ENCODE assay signal across 16 cellular contexts in the genomic region with DNA sequence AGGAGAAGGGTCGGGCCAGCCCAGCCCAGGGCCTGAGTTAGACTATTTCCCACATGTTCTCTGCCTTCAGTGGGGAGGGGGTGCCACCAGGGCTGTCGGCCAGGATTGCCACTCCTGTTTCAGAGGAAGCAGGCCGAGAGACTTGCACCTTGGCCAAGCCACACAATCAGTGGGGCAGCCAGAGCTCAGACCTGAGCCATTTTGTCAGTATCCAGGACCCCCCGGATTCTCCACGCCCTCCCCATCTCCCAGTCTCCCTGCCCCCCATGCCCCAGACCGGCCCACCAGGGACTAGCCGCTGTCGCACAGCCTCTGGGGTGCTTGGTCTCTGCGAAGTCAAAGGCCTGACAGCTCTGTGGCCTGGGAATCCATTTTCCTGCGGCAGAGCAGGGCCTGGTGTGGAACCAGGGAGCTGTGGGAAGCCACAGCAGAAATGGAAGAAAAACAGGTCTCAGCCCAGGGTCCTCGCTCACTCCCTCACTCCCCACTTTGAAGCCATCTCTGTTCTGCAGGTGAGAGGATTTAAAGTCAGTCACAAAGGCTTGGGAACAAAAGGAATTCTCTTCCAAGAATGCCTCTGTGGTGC. TPM values are rescaled to one million over a fixed set of nuclear protein-coding genes. Genes with fewer than 3 reads are reported as not detected.
A peak's percentile ranks its signal among the peaks of the same experiment; 100 is the strongest.
DNase-seq lines count a peak whose midpoint lies in the region; ATAC-seq and TF ChIP-seq lines count a peak whose summit lies in the region.
"Had no signal": no experiment of that assay in that cellular context is flagged by ENCODE, and none has a peak within 500 bp of the region (broad histone marks: within the 10 kb centered on the region; RNA-seq: fewer than 3 reads in every experiment).

No MANE protein-coding gene starts in this region.

- no peak overlapping the region for H2BK12ac ChIP-seq in mesenchymal stem cell (ENCODE audit: low read length in 2 of 2)

- no peak for TF ChIP-seq CTCF in KMS-11 (conservative IDR thresholded peaks at IDR 0.05; ENCODE audit: low read depth, low read length)
- no peak for TF ChIP-seq CTCF in chondrocyte (IDR thresholded peaks at IDR 0.05)
- no peak for TF ChIP-seq CTCF in omental fat pad (IDR thresholded peaks at IDR 0.05)

- DNase-seq in chondrocyte (ENCODE audit: low spot score), result peak; percentile 61
- no peak for DNase-seq in mesenchymal stem cell
- no peak for DNase-seq in substantia nigra (lab: John Stamatoyannopoulos, UW)
- DNase-seq in stimulated activated naive CD8-positive, alpha-beta T cell treated with anti-CD3 and anti-CD28 coated beads, Interleukin-15, amount 100 ng/mL, for 72 hours, result no peak
- DNase-seq in omental fat pad (ENCODE audit: low spot score), result no peak
- no peak for DNase-seq in SKM-1 treated with dmso at 0.1 percent for 144 hours (lab: John Stamatoyannopoulos, UW; ENCODE audit: unreplicated experiment)
- DNase-seq: activated CD4-positive, CD25-positive, alpha-beta regulatory T cell; AML-193; DMS153; foreskin keratinocyte; islet precursor cell; MG63 had no signal

- no peak overlapping the region for H3K4ac ChIP-seq in mesenchymal stem cell (ENCODE audit: low read depth in 1 of 2, low read length in 2 of 2)

- H3K36me3 ChIP-seq in KMS-11 (ENCODE audit: insufficient read depth) (no peaks in the 10 kb centered on the region), mesenchymal stem cell (ENCODE audit: control insufficient read depth in 1 of 2, insufficient read depth in 2 of 2, low read depth in 1 of 2, low read length in 2 of 2) (peaks cover 54 to 70% of the 10 kb centered on the region in 2 experiments)

- no peaks in the 10 kb centered on the region for H3K9me3 ChIP-seq in mesenchymal stem cell (ENCODE audit: control insufficient read depth, low read length)
- H3K9me3 ChIP-seq: MG63 had no signal

- H3K9me3 Mint-ChIP-seq in chondrocyte (ENCODE audit: low read depth), result no peaks in the 10 kb centered on the region
- no peaks in the 10 kb centered on the region for H3K9me3 Mint-ChIP-seq in stimulated activated naive CD8-positive, alpha-beta T cell treated with anti-CD3 and anti-CD28 coated beads, Interleukin-15, amount 100 ng/mL, for 72 hours
- H3K9me3 Mint-ChIP-seq: natural killer cell treated with Interleukin-12 subunit alpha and Interleukin-12 subunit beta and Interleukin-15 and Interleukin-18, amount 100 ng/mL, for 72 hours had no signal

- 90% methylated on average over 9 of the region's 11 CpGs for WGBS in mesenchymal stem cell

- no peak overlapping the region for H3K14ac ChIP-seq in mesenchymal stem cell (ENCODE audit: low read length in 2 of 2)

- no peaks in the 10 kb centered on the region for H4K20me1 ChIP-seq in KMS-11 (ENCODE audit: insufficient read depth)

- H3K4me1 ChIP-seq in KMS-11 (ENCODE audit: low read depth, poor library complexity, severe bottlenecking) (peaks cover 100% of the 10 kb centered on the region), mesenchymal stem cell (ENCODE audit: control insufficient read depth, insufficient read depth, low read depth, low read length) (peaks cover 32% of the 10 kb centered on the region)

- H3K27me3 Mint-ChIP-seq in chondrocyte (ENCODE audit: low read depth), result no peaks in the 10 kb centered on the region
- H3K27me3 Mint-ChIP-seq in stimulated activated naive CD8-positive, alpha-beta T cell treated with anti-CD3 and anti-CD28 coated beads, Interleukin-15, amount 100 ng/mL, for 72 hours, result no peaks in the 10 kb centered on the region
- H3K27me3 Mint-ChIP-seq: natural killer cell treated with Interleukin-12 subunit alpha and Interleukin-12 subunit beta and Interleukin-15 and Interleukin-18, amount 100 ng/mL, for 72 hours had no signal

- H3K79me2 ChIP-seq in KMS-11 (ENCODE audit: insufficient read depth, low read depth), result 0 out of 2 replicates have a peak, but pooled peaks cover 13% of the 10 kb centered on the region

- H3K27ac ChIP-seq in KMS-11, result peak overlapping the region; percentile 84
- no peak overlapping the region for H3K27ac ChIP-seq in mesenchymal stem cell (ENCODE audit: low read length, poor library complexity, severe bottlenecking)
- H3K27ac ChIP-seq in substantia nigra (ENCODE audit: low read depth, low read length, poor library complexity, severe bottlenecking), result peak overlapping the region; percentile 91
- H3K27ac ChIP-seq: foreskin keratinocyte had no signal

- no peaks in the 10 kb centered on the region for H3K27me3 ChIP-seq in KMS-11 (ENCODE audit: insufficient read depth, low read depth)
- no peaks in the 10 kb centered on the region for H3K27me3 ChIP-seq in mesenchymal stem cell (ENCODE audit: control insufficient read depth in 1 of 2, insufficient read depth in 1 of 2, low read length in 2 of 2)
- H3K27me3 ChIP-seq: foreskin keratinocyte, MG63 had no signal

- H4K8ac ChIP-seq in mesenchymal stem cell (ENCODE audit: low read length), result no peak overlapping the region

- no peak overlapping the region for H2BK120ac ChIP-seq in mesenchymal stem cell (ENCODE audit: low read depth, low read length)

- H2AK5ac ChIP-seq in mesenchymal stem cell (ENCODE audit: low read length, severe bottlenecking), result peak overlapping the region; percentile 19

- ATAC-seq in HG02840 (IDR thresholded peaks at IDR 0.05; ENCODE audit: low FRiP score, unreplicated experiment) (no peak), omental fat pad (ENCODE audit: low FRiP score) (no peak)
- no peak for ATAC-seq in stimulated activated naive CD8-positive, alpha-beta T cell treated with anti-CD3 and anti-CD28 coated beads, Interleukin-15, amount 100 ng/mL, for 72 hours
- ATAC-seq: foreskin keratinocyte; HCT116; natural killer cell treated with Interleukin-12 subunit alpha and Interleukin-12 subunit beta and Interleukin-15 and Interleukin-18, amount 100 ng/mL, for 72 hours had no signal

- no peak overlapping the region for H3K18ac ChIP-seq in mesenchymal stem cell (ENCODE audit: low read depth in 1 of 2, low read length in 2 of 2)

- H2AFZ ChIP-seq in KMS-11 (ENCODE audit: low read depth) (no peak overlapping the region), mesenchymal stem cell (ENCODE audit: low read depth, low read length) (no peak overlapping the region)

- H4K91ac ChIP-seq in mesenchymal stem cell (ENCODE audit: low read length), result no peak overlapping the region

- H3K9ac ChIP-seq in KMS-11 (peak overlapping the region; percentile 51; the same call in 1 of the 2 replicates), mesenchymal stem cell (ENCODE audit: low read length) (peak overlapping the region; percentile 47)

- peak overlapping the region; percentile 83 for H3K4me2 ChIP-seq in KMS-11
- no peak overlapping the region for H3K4me2 ChIP-seq in mesenchymal stem cell (ENCODE audit: low read length, poor library complexity, severe bottlenecking)

- H2BK5ac ChIP-seq in mesenchymal stem cell (ENCODE audit: low read depth, low read length, poor library complexity, severe bottlenecking), result no peak overlapping the region

- peak overlapping the region; percentile 22 for H3K4me3 Mint-ChIP-seq in chondrocyte (ENCODE audit: unreplicated experiment)
- no peak overlapping the region for H3K4me3 Mint-ChIP-seq in stimulated activated naive CD8-positive, alpha-beta T cell treated with anti-CD3 and anti-CD28 coated beads, Interleukin-15, amount 100 ng/mL, for 72 hours
- H3K4me3 Mint-ChIP-seq: natural killer cell treated with Interleukin-12 subunit alpha and Interleukin-12 subunit beta and Interleukin-15 and Interleukin-18, amount 100 ng/mL, for 72 hours had no signal

- peak overlapping the region; percentile 97 for H3K27ac Mint-ChIP-seq in chondrocyte (ENCODE audit: unreplicated experiment)
- peak overlapping the region in 1 of 2 donors; percentile 45 for H3K27ac Mint-ChIP-seq in stimulated activated naive CD8-positive, alpha-beta T cell treated with anti-CD3 and anti-CD28 coated beads, Interleukin-15, amount 100 ng/mL, for 72 hours
- H3K27ac Mint-ChIP-seq: natural killer cell treated with Interleukin-12 subunit alpha and Interleukin-12 subunit beta and Interleukin-15 and Interleukin-18, amount 100 ng/mL, for 72 hours had no signal

- H3K36me3 Mint-ChIP-seq in chondrocyte (ENCODE audit: low read depth), result peaks cover 2% of the 10 kb centered on the region
- H3K36me3 Mint-ChIP-seq: natural killer cell treated with Interleukin-12 subunit alpha and Interleukin-12 subunit beta and Interleukin-15 and Interleukin-18, amount 100 ng/mL, for 72 hours had no signal

- peaks cover 4% of the 10 kb centered on the region for H3K79me1 ChIP-seq in mesenchymal stem cell (replicated peaks; ENCODE audit: low read length, poor library complexity, severe bottlenecking)

- peaks cover 54% of the 10 kb centered on the region for H3K4me1 Mint-ChIP-seq in chondrocyte (ENCODE audit: low read depth)
- no peaks in the 10 kb centered on the region for H3K4me1 Mint-ChIP-seq in stimulated activated naive CD8-positive, alpha-beta T cell treated with anti-CD3 and anti-CD28 coated beads, Interleukin-15, amount 100 ng/mL, for 72 hours

- no peak overlapping the region for H3K23ac ChIP-seq in mesenchymal stem cell (ENCODE audit: low read length in 2 of 2)

- peak overlapping the region; percentile 83 for H2BK15ac ChIP-seq in mesenchymal stem cell (ENCODE audit: low read depth, poor library complexity, severe bottlenecking)

- H3K4me3 ChIP-seq in KMS-11 (IDR thresholded peaks at IDR 0.05; ENCODE audit: insufficient read depth, low read depth, low read length) (no peak overlapping the region), mesenchymal stem cell (ENCODE audit: insufficient read depth in 1 of 2, low read depth in 1 of 2, low read length in 2 of 2) (no peak overlapping the region)
- H3K4me3 ChIP-seq: MG63 had no signal

RNA-seq across cellular contexts. Expression of a gene that starts 25.5 kb away (rescaled TPM):
- total RNA-seq in chondrocyte (3.6 to 6.4 TPM (median 6.1 TPM) in 3 replicates), omental fat pad (10 to 100 TPM in 2 of 4 donors, 1 to 10 TPM in 2; 4.1 to 23.5 (median 9.9) TPM)
- 2.1 TPM for polyA plus RNA-seq in mesenchymal stem cell (2013, experiment 1 of 2)
- polyA plus RNA-seq in mesenchymal stem cell (2013, experiment 2 of 2), result 2.0 TPM
- total RNA-seq: foreskin keratinocyte had no signal
- polyA plus RNA-seq: foreskin keratinocyte had no signal

RNA-seq across cellular contexts. Expression of a gene that starts 31.7 kb away (rescaled TPM):
- total RNA-seq in chondrocyte (17.1 to 24.5 TPM (median 21.3 TPM) in 3 replicates), omental fat pad (10 to 100 TPM in 3 of 4 donors, 1 to 10 TPM in 1; 7.6 to 14.5 (median 11.1) TPM)
- 10.8 TPM for polyA plus RNA-seq in mesenchymal stem cell (2013, experiment 1 of 2)
- polyA plus RNA-seq in mesenchymal stem cell (2013, experiment 2 of 2), result 11.1 TPM
